9 cellular contexts compared by ENCODE assay signal in the genomic region with DNA sequence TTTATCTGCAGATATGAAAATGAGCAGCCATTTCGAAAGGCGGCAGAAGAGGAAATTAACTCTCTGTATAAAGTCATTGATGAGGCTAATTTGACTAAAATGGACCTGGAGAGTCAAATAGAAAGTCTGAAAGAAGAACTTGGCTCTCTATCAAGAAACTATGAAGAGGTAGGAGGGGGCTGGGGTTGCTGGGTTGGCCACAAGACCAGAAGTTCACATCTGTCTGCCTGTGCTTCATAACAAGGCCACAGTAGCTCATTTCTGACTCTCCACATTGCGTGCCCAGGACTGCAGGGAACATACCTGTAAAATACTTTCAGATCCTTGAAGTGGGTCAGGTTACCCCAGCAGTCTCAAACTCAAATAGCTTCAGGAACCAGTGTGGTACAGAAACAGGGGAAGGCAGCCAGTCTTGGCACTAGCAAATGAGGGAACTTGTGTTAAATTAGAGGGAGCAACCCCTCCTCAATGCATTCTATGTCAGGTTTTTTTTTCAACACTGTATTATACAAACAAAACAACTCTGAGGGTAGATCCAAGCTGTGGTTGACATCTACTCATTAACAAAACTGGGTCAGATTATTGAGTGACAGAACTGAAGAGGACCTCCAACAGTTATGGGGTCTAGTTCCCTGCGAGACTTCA. TPM values are rescaled to one million over a fixed set of nuclear protein-coding genes. Genes with fewer than 3 reads are reported as not detected.
DNase-seq lines count a peak whose midpoint lies in the region; ATAC-seq and TF ChIP-seq lines count a peak whose summit lies in the region.
"Had no signal": no experiment of that assay in that cellular context is flagged by ENCODE, and none has a peak within 500 bp of the region (broad histone marks: within the 10 kb centered on the region; RNA-seq: fewer than 3 reads in every experiment).

No MANE protein-coding gene starts in this region.

- peak; percentile 90 for ATAC-seq in GM21390 (IDR thresholded peaks at IDR 0.05; ENCODE audit: unreplicated experiment)
- ATAC-seq in stimulated activated naive CD8-positive, alpha-beta T cell treated with anti-CD3 and anti-CD28 coated beads, Interleukin-15, Interleukin-2, amounts not matched to agents 100 U/mL and 50 U/mL, for 24 hours: peak; percentile 96

- no peak overlapping the region for H2AFZ ChIP-seq in osteoblast (ENCODE audit: low read length)

- no peaks in the 10 kb centered on the region for H3K27me3 Mint-ChIP-seq in IgD-negative memory B cell
- no peaks in the 10 kb centered on the region for H3K27me3 Mint-ChIP-seq in activated naive CD4-positive, alpha-beta T cell treated with anti-CD3 and anti-CD28 coated beads for 36 hours (ENCODE audit: low read depth)

- H3K36me3 Mint-ChIP-seq in IgD-negative memory B cell: no peaks in the 10 kb centered on the region
- H3K36me3 Mint-ChIP-seq in activated naive CD4-positive, alpha-beta T cell treated with anti-CD3 and anti-CD28 coated beads for 36 hours (ENCODE audit: low read depth): no peaks in the 10 kb centered on the region

- no peaks in the 10 kb centered on the region for H3K9me3 Mint-ChIP-seq in IgD-negative memory B cell
- no peaks in the 10 kb centered on the region for H3K9me3 Mint-ChIP-seq in activated naive CD4-positive, alpha-beta T cell treated with anti-CD3 and anti-CD28 coated beads for 36 hours
- H3K9me3 Mint-ChIP-seq: neural crest cell had no signal

- TF ChIP-seq CTCF in GM10266 (IDR thresholded peaks at IDR 0.05; ENCODE audit: control insufficient read depth, insufficient read depth, low read depth, missing control alignments) (no peak), foreskin fibroblast (IDR thresholded peaks at IDR 0.05; ENCODE audit: low read depth, low read length) (no peak), osteoblast (IDR thresholded peaks at IDR 0.05; ENCODE audit: extremely low read depth, low read depth, low read length) (no peak)

- H3K79me2 ChIP-seq in osteoblast (ENCODE audit: insufficient read depth, low read length): no peaks in the 10 kb centered on the region

- intact Hi-C loops in activated naive CD4-positive, alpha-beta T cell treated with anti-CD3 and anti-CD28 coated beads for 36 hours (cut with micrococcal nuclease): loop anchor here (1.0 to 10.0 kb wide), 9 partner anchors 13 to 786 kb away; partner anchors contain the start of genes CDV3, NPHP3 and SRPRB

- CTCF ChIA-PET in activated naive CD4-positive, alpha-beta T cell treated with anti-CD3 and anti-CD28 coated beads for 36 hours (lab: Charles Lee): interaction anchor here (0.7 to 1.6 kb wide), 6 partner anchors 9 to 717 kb away, joined by 3 to 5 read pairs (median 4); no protein-coding TSS in a partner anchor

- peak overlapping the region; percentile 46 to 84 (median 73) for H3K4me3 Mint-ChIP-seq in IgD-negative memory B cell
- no peak overlapping the region for H3K4me3 Mint-ChIP-seq in activated naive CD4-positive, alpha-beta T cell treated with anti-CD3 and anti-CD28 coated beads for 36 hours
- H3K4me3 Mint-ChIP-seq: neural crest cell had no signal

- H3K4me3 ChIP-seq in foreskin fibroblast (ENCODE audit: low read depth in 1 of 2, low read length in 2 of 2) (no peak overlapping the region), osteoblast (ENCODE audit: insufficient read depth, low read length) (no peak overlapping the region)

- H3K4me1 Mint-ChIP-seq in IgD-negative memory B cell: peaks cover 27 to 46% (median 42%) of the 10 kb centered on the region in 3 donors
- H3K4me1 Mint-ChIP-seq in activated naive CD4-positive, alpha-beta T cell treated with anti-CD3 and anti-CD28 coated beads for 36 hours (ENCODE audit: low read depth): peaks cover 36% of the 10 kb centered on the region

- peaks cover 7% of the 10 kb centered on the region for H3K27me3 ChIP-seq in osteoblast (ENCODE audit: insufficient read depth, low read length)

- peaks cover 6% of the 10 kb centered on the region for H3K4me1 ChIP-seq in osteoblast (ENCODE audit: insufficient read depth, low read length)

- H3K27ac ChIP-seq in osteoblast (ENCODE audit: low read depth, low read length): no peak overlapping the region

- H3K27ac Mint-ChIP-seq in IgD-negative memory B cell: peak overlapping the region; percentile 70 to 90 (median 85)
- H3K27ac Mint-ChIP-seq in activated naive CD4-positive, alpha-beta T cell treated with anti-CD3 and anti-CD28 coated beads for 36 hours: peak overlapping the region; percentile 42

- H3K4me2 ChIP-seq in osteoblast (ENCODE audit: insufficient read depth, low read length): no peak overlapping the region

- H4K20me1 ChIP-seq in osteoblast (ENCODE audit: insufficient read depth, low read length): no peaks in the 10 kb centered on the region

- H3K36me3 ChIP-seq in osteoblast (ENCODE audit: insufficient read depth, low read length): no peaks in the 10 kb centered on the region

- DNase-seq in GM10266 (ENCODE audit: extremely low spot score) (peak; percentile 79), foreskin fibroblast (no peak), NCI-H1105 (lab: John Stamatoyannopoulos, UW) (no peak), osteoblast (ENCODE audit: insufficient read length, low spot score, missing footprints) (no peak)
- DNase-seq in activated naive CD4-positive, alpha-beta T cell treated with anti-CD3 and anti-CD28 coated beads for 36 hours: peak; percentile 76
- DNase-seq in stimulated activated naive CD8-positive, alpha-beta T cell treated with anti-CD3 and anti-CD28 coated beads, Interleukin-15, Interleukin-2, amounts not matched to agents 100 U/mL and 50 U/mL, for 24 hours: peak; percentile 37

- no peaks in the 10 kb centered on the region for H3K9me3 ChIP-seq in osteoblast (ENCODE audit: low read depth, low read length)

RNA-seq across cellular contexts. Expression of gene BFSP2, which starts 48.7 kb away (rescaled TPM):
- polyA plus RNA-seq in IgD-negative memory B cell: 2.8 TPM
- not detected for total RNA-seq in activated naive CD4-positive, alpha-beta T cell treated with anti-CD3 and anti-CD28 coated beads for 36 hours
- total RNA-seq in osteoblast: not detected in 2 replicates
- total RNA-seq: neural crest cell had no signal

Comparison
In these comparisons a context has a peak if more than half of its experiments do, and no peak if none do; other contexts are left out.
1. DNase-seq: peak in GM10266 (single experiment), activated naive CD4-positive, alpha-beta T cell treated with anti-CD3 and anti-CD28 coated beads for 36 hours (single experiment) and stimulated activated naive CD8-positive, alpha-beta T cell treated with anti-CD3 and anti-CD28 coated beads, Interleukin-15, Interleukin-2, amounts not matched to agents 100 U/mL and 50 U/mL, for 24 hours (single experiment); none in foreskin fibroblast (0 of 2), NCI-H1105 (single experiment) and osteoblast (single experiment).